Comparison of ENCODE assay signal across 25 cellular contexts in the genomic region with DNA sequence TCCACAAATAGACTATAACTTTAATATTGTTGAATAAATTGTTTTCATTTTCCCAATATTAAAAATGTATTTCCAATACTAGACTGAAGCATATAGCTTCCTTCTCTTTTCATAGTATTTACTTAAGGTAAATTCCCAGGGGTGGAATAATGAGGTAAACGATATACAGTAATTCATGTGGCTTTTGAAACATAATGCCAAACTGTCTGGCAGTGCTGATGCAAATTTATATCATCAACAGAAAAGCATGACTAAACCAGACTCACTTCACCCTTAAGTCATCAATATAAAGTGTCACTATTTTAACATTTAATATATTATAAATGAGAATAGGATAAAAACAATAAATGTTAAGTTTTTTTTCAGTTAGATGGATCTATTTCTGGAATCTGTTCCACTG. TPM values are rescaled to one million over a fixed set of nuclear protein-coding genes. Genes with fewer than 3 reads are reported as not detected.
DNase-seq lines count a peak whose midpoint lies in the region; ATAC-seq and TF ChIP-seq lines count a peak whose summit lies in the region.
"Had no signal": no experiment of that assay in that cellular context is flagged by ENCODE, and none has a peak within 500 bp of the region (broad histone marks: within the 10 kb centered on the region; RNA-seq: fewer than 3 reads in every experiment).

No MANE protein-coding gene starts in this region.

- intact Hi-C loops in prostate gland (cut with DNase I), result no loop called here

- H3K4me1 ChIP-seq in SK-N-SH (ENCODE audit: control insufficient read depth in 1 of 2, insufficient read depth in 2 of 2, low read depth in 1 of 2, low read length in 1 of 2) (peaks cover 0 to 12% of the 10 kb centered on the region in 2 experiments; a peak in 2 of 4 replicates), prostate gland (replicated peaks) (no peaks in the 10 kb centered on the region)

- 0 out of 4 replicates have a peak overlapping the region, but pooled peaks of 1 of the 2 experiments have one; percentile 5 for H3K27ac ChIP-seq in SK-N-SH (ENCODE audit: low read depth in 2 of 2, low read length in 1 of 2)
- H3K27ac ChIP-seq in prostate gland, result no peak overlapping the region
- H3K27ac ChIP-seq: 22Rv1, vagina had no signal

- no peaks in the 10 kb centered on the region for H4K20me1 ChIP-seq in SK-N-SH (ENCODE audit: insufficient read depth)

- 69% methylated on average over 1 of the region's 1 CpG for WGBS in SK-N-SH (ENCODE audit: low lambda C conversion rate)
- 74% methylated on average over 1 of the region's 1 CpG for WGBS in prostate gland

- DNase-seq in DMS 273 (lab: John Stamatoyannopoulos, UW; ENCODE audit: unreplicated experiment) (peak; percentile 69), DMS 273 treated with DMSO at 0.1 percent for 48 hours (lab: John Stamatoyannopoulos, UW) (no peak), NCI-H2107 (lab: John Stamatoyannopoulos, UW) (peak; percentile 23), SK-N-SH (no peak), fibroblast of peridontal ligament (ENCODE audit: extremely low read depth) (peak; percentile 47), prostate gland (ENCODE audit: low spot score) (no peak)
- DNase-seq in activated CD4-positive, alpha-beta memory T cell treated with anti-CD3 and anti-CD28 coated beads, Interleukin-2, amount 10 ng/mL, durations not matched to agents 7 days and 5 days, result no peak
- DNase-seq: activated effector memory CD4-positive, alpha-beta T cell treated with anti-CD3 and anti-CD28 coated beads, Interleukin-2, amount 50 U/mL, for 16 hours; activated naive CD8-positive, alpha-beta T cell treated with anti-CD3 and anti-CD28 coated beads for 36 hours; EL; GOT3; mucosa of descending colon; NCI-H1092 treated with DMSO at 0.1 percent for 48 hours; NCI-H226; NCI-H82; OCI-M1; small intestine; stimulated activated naive CD8-positive, alpha-beta T cell treated with anti-CD3 and anti-CD28 coated beads, Interleukin-15, amount 100 ng/mL, for 72 hours had no signal

- TF ChIP-seq CTCF in SK-N-SH (IDR thresholded peaks at IDR 0.05), result no peak
- no peak for TF ChIP-seq CTCF in prostate gland (IDR thresholded peaks at IDR 0.05)

- peaks cover 18 to 22% of the 10 kb centered on the region in 2 experiments for H3K36me3 ChIP-seq in SK-N-SH (replicated peaks in 1 of 2; ENCODE audit: control insufficient read depth in 1 of 2, insufficient read depth in 2 of 2, low read length in 1 of 2)
- no peaks in the 10 kb centered on the region for H3K36me3 ChIP-seq in prostate gland
- H3K36me3 ChIP-seq: vagina had no signal

- no peak overlapping the region for H3K4me2 ChIP-seq in SK-N-SH

- peaks cover 34% of the 10 kb centered on the region for H3K36me3 Mint-ChIP-seq in activated CD4-positive, alpha-beta memory T cell treated with anti-CD3 and anti-CD28 coated beads, Interleukin-2, amount 10 ng/mL, durations not matched to agents 7 days and 5 days (ENCODE audit: low read depth)

- H3K9me2 ChIP-seq in SK-N-SH, result no peaks in the 10 kb centered on the region

- CTCF ChIA-PET in SK-N-SH (lab: Yijun Ruan, JAX), result no interaction called here
- CTCF ChIA-PET in activated CD4-positive, alpha-beta memory T cell treated with anti-CD3 and anti-CD28 coated beads, Interleukin-2, amount 10 ng/mL, durations not matched to agents 7 days and 5 days (lab: Charles Lee), result no interaction called here

- H2AFZ ChIP-seq in SK-N-SH (ENCODE audit: low read depth), result no peak overlapping the region

- no peaks in the 10 kb centered on the region for H3K9me3 ChIP-seq in SK-N-SH
- H3K9me3 ChIP-seq in prostate gland, result no peaks in the 10 kb centered on the region
- H3K9me3 ChIP-seq: mucosa of descending colon, vagina had no signal

- no peak for TF ChIP-seq RAD21 in SK-N-SH (IDR thresholded peaks at IDR 0.05; ENCODE audit: low read length)

- H3K4me3 Mint-ChIP-seq in activated CD4-positive, alpha-beta memory T cell treated with anti-CD3 and anti-CD28 coated beads, Interleukin-2, amount 10 ng/mL, durations not matched to agents 7 days and 5 days, result no peak overlapping the region
- H3K4me3 Mint-ChIP-seq: activated naive CD8-positive, alpha-beta T cell treated with anti-CD3 and anti-CD28 coated beads for 36 hours; natural killer cell treated with Interleukin-12 subunit alpha and Interleukin-12 subunit beta and Interleukin-15 and Interleukin-18, amount 100 ng/mL, for 72 hours; stimulated activated naive CD8-positive, alpha-beta T cell treated with anti-CD3 and anti-CD28 coated beads, Interleukin-15, amount 100 ng/mL, for 72 hours; T-helper 2 cell treated with Interferon-gamma antibody and Interleukin-4, amounts not matched to agents 5 μg/mL and 100 μg/mL, for 36 hours had no signal

- POLR2A ChIA-PET in SK-N-SH (lab: Yijun Ruan, JAX), result no interaction called here
- POLR2A ChIA-PET in activated CD4-positive, alpha-beta memory T cell treated with anti-CD3 and anti-CD28 coated beads, Interleukin-2, amount 10 ng/mL, durations not matched to agents 7 days and 5 days (lab: Charles Lee), result no interaction called here

- ATAC-seq in GM21528 (IDR thresholded peaks at IDR 0.05; ENCODE audit: low FRiP score, unreplicated experiment), result no peak
- ATAC-seq: mucosa of descending colon; natural killer cell treated with Interleukin-12 subunit alpha and Interleukin-12 subunit beta and Interleukin-15 and Interleukin-18, amount 100 ng/mL, for 72 hours; Right ventricle myocardium inferior; stimulated activated naive CD8-positive, alpha-beta T cell treated with anti-CD3 and anti-CD28 coated beads, Interleukin-15, amount 100 ng/mL, for 72 hours had no signal

- no peak for TF ChIP-seq EP300 in SK-N-SH (IDR thresholded peaks at IDR 0.05; ENCODE audit: borderline replicate concordance in 1 of 2, low read depth in 1 of 2, low read length in 1 of 2)

- no peaks in the 10 kb centered on the region for H3K27me3 ChIP-seq in SK-N-SH (ENCODE audit: insufficient read depth)
- no peaks in the 10 kb centered on the region for H3K27me3 ChIP-seq in prostate gland (replicated peaks; ENCODE audit: insufficient read depth)
- H3K27me3 ChIP-seq: vagina had no signal

- H3K4me3 ChIP-seq in SK-N-SH (ENCODE audit: low read depth in 2 of 2, low read length in 1 of 2) (no peak overlapping the region), prostate gland (no peak overlapping the region)
- H3K4me3 ChIP-seq: lung, mucosa of descending colon, vagina had no signal

- no peak overlapping the region for H3K9ac ChIP-seq in SK-N-SH

- H3F3A ChIP-seq in SK-N-SH (replicated peaks; ENCODE audit: insufficient read depth), result peaks cover 18% of the 10 kb centered on the region

- no peak for TF ChIP-seq POLR2A in prostate gland (IDR thresholded peaks at IDR 0.05)

- H3K4me1 Mint-ChIP-seq in activated CD4-positive, alpha-beta memory T cell treated with anti-CD3 and anti-CD28 coated beads, Interleukin-2, amount 10 ng/mL, durations not matched to agents 7 days and 5 days, result peaks cover 3% of the 10 kb centered on the region

- no peaks in the 10 kb centered on the region for H3K9me3 Mint-ChIP-seq in activated CD4-positive, alpha-beta memory T cell treated with anti-CD3 and anti-CD28 coated beads, Interleukin-2, amount 10 ng/mL, durations not matched to agents 7 days and 5 days
- H3K9me3 Mint-ChIP-seq: natural killer cell treated with Interleukin-12 subunit alpha and Interleukin-12 subunit beta and Interleukin-15 and Interleukin-18, amount 100 ng/mL, for 72 hours; stimulated activated naive CD8-positive, alpha-beta T cell treated with anti-CD3 and anti-CD28 coated beads, Interleukin-15, amount 100 ng/mL, for 72 hours had no signal

- no peak overlapping the region for H3K27ac Mint-ChIP-seq in activated CD4-positive, alpha-beta memory T cell treated with anti-CD3 and anti-CD28 coated beads, Interleukin-2, amount 10 ng/mL, durations not matched to agents 7 days and 5 days
- H3K27ac Mint-ChIP-seq: activated naive CD8-positive, alpha-beta T cell treated with anti-CD3 and anti-CD28 coated beads for 36 hours; natural killer cell treated with Interleukin-12 subunit alpha and Interleukin-12 subunit beta and Interleukin-15 and Interleukin-18, amount 100 ng/mL, for 72 hours; stimulated activated naive CD8-positive, alpha-beta T cell treated with anti-CD3 and anti-CD28 coated beads, Interleukin-15, amount 100 ng/mL, for 72 hours; T-helper 2 cell treated with Interferon-gamma antibody and Interleukin-4, amounts not matched to agents 5 μg/mL and 100 μg/mL, for 36 hours had no signal

- H3K79me2 ChIP-seq in SK-N-SH (ENCODE audit: insufficient read depth), result peaks cover 62% of the 10 kb centered on the region

- H3K27me3 Mint-ChIP-seq in activated CD4-positive, alpha-beta memory T cell treated with anti-CD3 and anti-CD28 coated beads, Interleukin-2, amount 10 ng/mL, durations not matched to agents 7 days and 5 days, result no peaks in the 10 kb centered on the region
- H3K27me3 Mint-ChIP-seq: activated naive CD8-positive, alpha-beta T cell treated with anti-CD3 and anti-CD28 coated beads for 36 hours; natural killer cell treated with Interleukin-12 subunit alpha and Interleukin-12 subunit beta and Interleukin-15 and Interleukin-18, amount 100 ng/mL, for 72 hours; stimulated activated naive CD8-positive, alpha-beta T cell treated with anti-CD3 and anti-CD28 coated beads, Interleukin-15, amount 100 ng/mL, for 72 hours had no signal

TF ChIP-seq in SK-N-SH, 30 proteins besides CTCF, POLR2A, EP300 and RAD21 (continues in another document):
- TF ChIP-seq JUND (IDR thresholded peaks at IDR 0.05) (0 out of 2 replicates have a peak, but pooled peaks have one; percentile 19), MEF2A (IDR thresholded peaks at IDR 0.05; ENCODE audit: borderline replicate concordance, low read depth) (no peak), TCF12 (IDR thresholded peaks at IDR 0.05) (peak; percentile 9; the same call in 1 of the 2 replicates), ELF1 (IDR thresholded peaks at IDR 0.05) (no peak)

RNA-seq across cellular contexts. Expression of a gene that starts 13.6 kb away (rescaled TPM):
- polyA plus RNA-seq in SK-N-SH (2012; rRNA removed), result 7.0 and 9.9 TPM in 2 replicates
- 5.3 and 6.7 TPM in 2 replicates for polyA plus RNA-seq in SK-N-SH (2012; cell fraction: cytosol; rRNA removed)
- 22.3 and 23.4 TPM in 2 replicates for polyA plus RNA-seq in SK-N-SH (2012; cell fraction: nucleus; rRNA removed)
- total RNA-seq in prostate gland, result 10 to 100 TPM; 38.7 to 49.6 TPM
- 10 to 100 TPM; 30.8 to 32.2 TPM for total RNA-seq in activated CD4-positive, alpha-beta memory T cell treated with anti-CD3 and anti-CD28 coated beads, Interleukin-2, amount 10 ng/mL, durations not matched to agents 7 days and 5 days

RNA-seq across cellular contexts. Expression of a gene that starts 13.9 kb away (rescaled TPM):
- 107 and 109 TPM in 2 replicates for polyA plus RNA-seq in SK-N-SH (2012; rRNA removed)
- polyA plus RNA-seq in SK-N-SH (2012; cell fraction: cytosol; rRNA removed), result 63.2 and 79.8 TPM in 2 replicates
- 91.8 and 122 TPM in 2 replicates for polyA plus RNA-seq in SK-N-SH (2012; cell fraction: nucleus; rRNA removed)
- total RNA-seq in prostate gland, result 10 to 100 TPM; 41.1 to 45.7 TPM
- total RNA-seq in activated CD4-positive, alpha-beta memory T cell treated with anti-CD3 and anti-CD28 coated beads, Interleukin-2, amount 10 ng/mL, durations not matched to agents 7 days and 5 days, result 10 to 100 TPM; 27.3 to 28.0 TPM

Comparison
In these comparisons a context has a peak if more than half of its experiments do, and no peak if none do; other contexts are left out.
1. DNase-seq: peak in DMS 273 (single experiment), NCI-H2107 (single experiment) and fibroblast of peridontal ligament (single experiment); none in DMS 273 treated with DMSO at 0.1 percent for 48 hours (single experiment), SK-N-SH (single experiment), prostate gland (single experiment) and activated CD4-positive, alpha-beta memory T cell treated with anti-CD3 and anti-CD28 coated beads, Interleukin-2, amount 10 ng/mL, durations not matched to agents 7 days and 5 days (single experiment).